Comparison of ENCODE assay signal across 15 cellular contexts in the genomic region with DNA sequence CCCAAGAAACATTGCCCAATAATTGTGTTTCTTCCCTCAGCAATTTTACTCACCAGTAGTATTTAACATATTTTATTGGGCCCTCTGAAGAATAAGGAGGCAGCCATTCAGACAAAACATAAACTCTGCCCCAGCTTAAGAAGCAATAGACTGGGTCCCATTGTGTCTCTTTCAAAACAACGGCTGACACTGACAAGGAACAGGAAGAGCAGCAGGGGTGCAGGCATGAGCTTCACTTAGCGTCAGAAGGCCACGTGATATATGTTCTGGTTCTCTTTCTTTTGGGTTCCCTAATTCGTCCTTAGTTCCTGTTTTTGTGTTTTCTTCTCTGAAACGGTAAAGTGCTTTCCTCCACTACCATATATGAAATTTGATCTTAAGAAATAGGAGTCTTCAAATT.
DNase-seq lines count a peak whose midpoint lies in the region; ATAC-seq, FAIRE-seq and TF ChIP-seq lines count a peak whose summit lies in the region.
"Had no signal": no experiment of that assay in that cellular context is flagged by ENCODE, and none has a peak within 500 bp of the region (broad histone marks: within the 10 kb centered on the region; RNA-seq: fewer than 3 reads in every experiment).

No MANE protein-coding gene starts in this region.

- H3K27ac Mint-ChIP-seq in endothelial cell (ENCODE audit: unreplicated experiment) (peak overlapping the region; percentile 27), neural progenitor cell (no peak overlapping the region)
- H3K27ac Mint-ChIP-seq: activated CD4-positive, alpha-beta T cell treated with anti-CD3 and anti-CD28 coated beads, Interleukin-2, amount 10 ng/mL, durations not matched to agents 7 days and 5 days; mesothelial cell of epicardium had no signal

- H3K27ac ChIP-seq in neural progenitor cell = no peak overlapping the region
- H3K27ac ChIP-seq: body of pancreas, C4-2B had no signal

- no peaks in the 10 kb centered on the region for H3K27me3 Mint-ChIP-seq in endothelial cell (ENCODE audit: unreplicated experiment)
- H3K27me3 Mint-ChIP-seq in neural progenitor cell (ENCODE audit: insufficient read depth, low read depth) = no peaks in the 10 kb centered on the region
- H3K27me3 Mint-ChIP-seq: activated CD4-positive, alpha-beta T cell treated with anti-CD3 and anti-CD28 coated beads, Interleukin-2, amount 10 ng/mL, durations not matched to agents 7 days and 5 days had no signal

- no peak overlapping the region for H3K9ac ChIP-seq in neural progenitor cell

- H3K4me3 Mint-ChIP-seq in endothelial cell (ENCODE audit: unreplicated experiment) (no peak overlapping the region), neural progenitor cell (no peak overlapping the region)
- H3K4me3 Mint-ChIP-seq: activated CD4-positive, alpha-beta T cell treated with anti-CD3 and anti-CD28 coated beads, Interleukin-2, amount 10 ng/mL, durations not matched to agents 7 days and 5 days; mesothelial cell of epicardium had no signal

- no peaks in the 10 kb centered on the region for H3K36me3 Mint-ChIP-seq in endothelial cell (ENCODE audit: low read depth, unreplicated experiment)
- H3K36me3 Mint-ChIP-seq in neural progenitor cell = no peaks in the 10 kb centered on the region
- H3K36me3 Mint-ChIP-seq: mesothelial cell of epicardium had no signal

- no peaks in the 10 kb centered on the region for H3K36me3 ChIP-seq in neural progenitor cell

- H3F3A ChIP-seq in neural progenitor cell (ENCODE audit: low read depth) = no peaks in the 10 kb centered on the region

- FAIRE-seq in GM19239 (lab: Jason Lieb, UNC) = peak; percentile 48

- ATAC-seq in HG03378 (IDR thresholded peaks at IDR 0.05; ENCODE audit: unreplicated experiment) = no peak
- ATAC-seq: body of pancreas, SK-N-SH treated with all-trans-retinoic acid at 6 μM for 48 hours had no signal

- DNase-seq in GM19239 (ENCODE audit: insufficient read length, low spot score) = no peak
- DNase-seq in NOMO-1 treated with DMSO at 0.1 percent for 48 hours (lab: John Stamatoyannopoulos, UW; ENCODE audit: unreplicated experiment) = peak; percentile 80
- no peak for DNase-seq in endothelial cell (ENCODE audit: low spot score)
- DNase-seq in neural progenitor cell (ENCODE audit: low spot score) = peak; percentile 66
- no peak for DNase-seq in activated CD4-positive, alpha-beta T cell treated with anti-CD3 and anti-CD28 coated beads, Interleukin-2, amount 50 U/mL, for 1 hour
- DNase-seq in activated CD4-positive, alpha-beta T cell treated with anti-CD3 and anti-CD28 coated beads for 1 hour = no peak
- DNase-seq in NCI-H1092 (lab: John Stamatoyannopoulos, UW) = no peak
- DNase-seq: activated CD4-positive, alpha-beta T cell treated with anti-CD3 and anti-CD28 coated beads, Interleukin-2, amount 10 ng/mL, durations not matched to agents 7 days and 5 days; activated effector memory CD4-positive, alpha-beta T cell treated with Interleukin-2 at 50 U/mL for 16 hours; NCI-H524 had no signal

- peak overlapping the region; percentile 23 for H3K4me2 ChIP-seq in neural progenitor cell

- no peak overlapping the region for H3K4me3 ChIP-seq in neural progenitor cell
- H3K4me3 ChIP-seq: body of pancreas had no signal

- no peaks in the 10 kb centered on the region for H3K9me3 ChIP-seq in neural progenitor cell (ENCODE audit: low read depth)
- H3K9me3 ChIP-seq: body of pancreas had no signal

- no peaks in the 10 kb centered on the region for H3K79me2 ChIP-seq in neural progenitor cell (ENCODE audit: low read depth)

- peaks cover 21% of the 10 kb centered on the region for H3K4me1 ChIP-seq in neural progenitor cell
- H3K4me1 ChIP-seq: body of pancreas had no signal

- no peaks in the 10 kb centered on the region for H3K9me3 Mint-ChIP-seq in endothelial cell (ENCODE audit: unreplicated experiment)
- no peaks in the 10 kb centered on the region for H3K9me3 Mint-ChIP-seq in neural progenitor cell
- H3K9me3 Mint-ChIP-seq: mesothelial cell of epicardium had no signal

- no peak for TF ChIP-seq CTCF in endothelial cell (IDR thresholded peaks at IDR 0.05; ENCODE audit: unreplicated experiment)
- TF ChIP-seq CTCF in neural progenitor cell (IDR thresholded peaks at IDR 0.05) = no peak

- H3K27me3 ChIP-seq in neural progenitor cell = no peaks in the 10 kb centered on the region
- H3K27me3 ChIP-seq: body of pancreas had no signal

- no peaks in the 10 kb centered on the region for H4K20me1 ChIP-seq in neural progenitor cell (ENCODE audit: low read depth)

- H3K4me1 Mint-ChIP-seq in endothelial cell (ENCODE audit: unreplicated experiment) (peaks cover 14% of the 10 kb centered on the region), neural progenitor cell (peaks cover 17% of the 10 kb centered on the region)
- H3K4me1 Mint-ChIP-seq: activated CD4-positive, alpha-beta T cell treated with anti-CD3 and anti-CD28 coated beads, Interleukin-2, amount 10 ng/mL, durations not matched to agents 7 days and 5 days; mesothelial cell of epicardium had no signal

- H2AFZ ChIP-seq in neural progenitor cell (replicated peaks) = no peak overlapping the region

Comparison
In these comparisons a context has a peak if more than half of its experiments do, and no peak if none do; other contexts are left out.
1. DNase-seq: peak in NOMO-1 treated with DMSO at 0.1 percent for 48 hours (single experiment) and neural progenitor cell (single experiment); none in GM19239 (single experiment), endothelial cell (single experiment), activated CD4-positive, alpha-beta T cell treated with anti-CD3 and anti-CD28 coated beads, Interleukin-2, amount 50 U/mL, for 1 hour (single experiment), activated CD4-positive, alpha-beta T cell treated with anti-CD3 and anti-CD28 coated beads for 1 hour (single experiment) and NCI-H1092 (single experiment).